ENCODE assay signal across 11 cellular contexts in the genomic region with DNA sequence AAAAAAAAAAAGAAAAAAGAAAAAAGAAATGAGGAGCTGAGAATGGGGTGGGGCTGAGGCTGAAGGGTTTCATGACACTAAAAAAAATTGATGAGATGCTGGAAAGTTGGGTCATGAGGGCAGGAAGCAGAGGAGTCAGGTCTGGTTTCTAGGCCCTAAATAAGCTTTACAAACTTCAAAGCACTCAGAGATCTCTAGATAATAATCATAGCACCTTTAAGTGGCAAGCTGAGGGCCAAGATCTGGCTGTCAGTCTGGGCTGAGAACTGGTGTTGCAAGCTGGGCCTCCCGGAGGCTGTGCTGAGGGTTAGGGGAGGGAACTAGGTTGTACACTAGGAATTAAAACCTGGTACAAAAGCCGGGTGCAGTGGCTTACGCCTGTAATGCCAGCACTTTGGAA. TPM values are rescaled to one million over a fixed set of nuclear protein-coding genes. Genes with fewer than 3 reads are reported as not detected.
DNase-seq lines count a peak whose midpoint lies in the region; ATAC-seq and TF ChIP-seq lines count a peak whose summit lies in the region.
"Had no signal": no experiment of that assay in that cellular context is flagged by ENCODE, and none has a peak within 500 bp of the region (broad histone marks: within the 10 kb centered on the region; RNA-seq: fewer than 3 reads in every experiment).

No MANE protein-coding gene starts in this region.

- H3K4me1 Mint-ChIP-seq in stimulated activated memory B cell treated with anti-CD40 and anti-IgM and Interleukin-4, amounts not matched to agents 10 μg/mL and 1 μg/mL and 100 μg/mL, for 72 hours: peaks cover 36% of the 10 kb centered on the region
- H3K4me1 Mint-ChIP-seq in neural progenitor cell: peaks cover 11% of the 10 kb centered on the region

- no peak overlapping the region for H3K4me3 ChIP-seq in neural progenitor cell
- H3K4me3 ChIP-seq: tibial artery had no signal

- no peaks in the 10 kb centered on the region for H3K4me1 ChIP-seq in neural progenitor cell

- H3K27ac Mint-ChIP-seq in stimulated activated memory B cell treated with anti-CD40 and anti-IgM and Interleukin-4, amounts not matched to agents 10 μg/mL and 1 μg/mL and 100 μg/mL, for 72 hours: peak overlapping the region; percentile 78
- no peak overlapping the region for H3K27ac Mint-ChIP-seq in neural progenitor cell

- H3K27me3 ChIP-seq in neural progenitor cell: no peaks in the 10 kb centered on the region
- H3K27me3 ChIP-seq: tibial artery had no signal

- no peak overlapping the region for H3K4me2 ChIP-seq in neural progenitor cell

- no peaks in the 10 kb centered on the region for H3K9me3 Mint-ChIP-seq in stimulated activated memory B cell treated with anti-CD40 and anti-IgM and Interleukin-4, amounts not matched to agents 10 μg/mL and 1 μg/mL and 100 μg/mL, for 72 hours
- H3K9me3 Mint-ChIP-seq in neural progenitor cell: peaks cover 2% of the 10 kb centered on the region

- H4K20me1 ChIP-seq in neural progenitor cell (ENCODE audit: low read depth): no peaks in the 10 kb centered on the region

- H3K79me2 ChIP-seq in neural progenitor cell (ENCODE audit: low read depth): peaks cover 11% of the 10 kb centered on the region

- H3K27me3 Mint-ChIP-seq in stimulated activated memory B cell treated with anti-CD40 and anti-IgM and Interleukin-4, amounts not matched to agents 10 μg/mL and 1 μg/mL and 100 μg/mL, for 72 hours: no peaks in the 10 kb centered on the region
- H3K27me3 Mint-ChIP-seq in neural progenitor cell (ENCODE audit: insufficient read depth, low read depth): peaks cover 6% of the 10 kb centered on the region

- no peak overlapping the region for H2AFZ ChIP-seq in neural progenitor cell (replicated peaks)

- DNase-seq in T-helper 9 cell: peak; percentile 70
- peak; percentile 64 for DNase-seq in activated T-cell treated with anti-CD3 and anti-CD28 coated beads, Interleukin-2, amount 50 U/mL, for 1 hour
- DNase-seq in left kidney (ENCODE audit: low read depth, low spot score): peak; percentile 63
- no peak for DNase-seq in NCI-H345 (lab: John Stamatoyannopoulos, UW)
- no peak for DNase-seq in hypothalamus (lab: John Stamatoyannopoulos, UW)
- DNase-seq in neural progenitor cell (ENCODE audit: low spot score): no peak
- no peak for DNase-seq in NCI-H1694 treated with DMSO at 0.1 percent for 48 hours (lab: John Stamatoyannopoulos, UW)
- DNase-seq: NCI-H510A, tibial artery had no signal

- peaks cover 16% of the 10 kb centered on the region for H3K36me3 Mint-ChIP-seq in stimulated activated memory B cell treated with anti-CD40 and anti-IgM and Interleukin-4, amounts not matched to agents 10 μg/mL and 1 μg/mL and 100 μg/mL, for 72 hours
- peaks cover 21% of the 10 kb centered on the region for H3K36me3 Mint-ChIP-seq in neural progenitor cell

- peak; percentile 71 for ATAC-seq in stimulated activated memory B cell treated with anti-CD40 and anti-IgM and Interleukin-4, amounts not matched to agents 10 μg/mL and 1 μg/mL and 100 μg/mL, for 72 hours
- ATAC-seq: sciatic nerve had no signal

- H3F3A ChIP-seq in neural progenitor cell (ENCODE audit: low read depth): no peaks in the 10 kb centered on the region

- peak overlapping the region; percentile 37 for H3K4me3 Mint-ChIP-seq in stimulated activated memory B cell treated with anti-CD40 and anti-IgM and Interleukin-4, amounts not matched to agents 10 μg/mL and 1 μg/mL and 100 μg/mL, for 72 hours
- no peak overlapping the region for H3K4me3 Mint-ChIP-seq in neural progenitor cell

- no peak for TF ChIP-seq CTCF in neural progenitor cell (IDR thresholded peaks at IDR 0.05)

- no peak overlapping the region for H3K9ac ChIP-seq in neural progenitor cell

- H3K36me3 ChIP-seq in neural progenitor cell: no peaks in the 10 kb centered on the region

- no peaks in the 10 kb centered on the region for H3K9me3 ChIP-seq in neural progenitor cell (ENCODE audit: low read depth)
- H3K9me3 ChIP-seq: tibial artery had no signal

- H3K27ac ChIP-seq in neural progenitor cell: no peak overlapping the region
- H3K27ac ChIP-seq: tibial artery had no signal

RNA-seq across cellular contexts. Expression of a gene that starts 6.4 kb away (rescaled TPM):
- 3.6 and 12.6 TPM in 2 replicates for total RNA-seq in neural progenitor cell (ENCODE audit: low replicate concordance)

RNA-seq across cellular contexts. Expression of a gene that starts 17.1 kb away (rescaled TPM):
- total RNA-seq in neural progenitor cell (ENCODE audit: low replicate concordance): 7.0 and 14.5 TPM in 2 replicates

RNA-seq across cellular contexts. Expression of a gene that starts 19.7 kb away (rescaled TPM):
- 3.6 and 6.2 TPM in 2 replicates for total RNA-seq in neural progenitor cell (ENCODE audit: low replicate concordance)

RNA-seq across cellular contexts. Expression of a gene that starts 25.4 kb away (rescaled TPM):
- total RNA-seq in neural progenitor cell (ENCODE audit: low replicate concordance): 15.5 and 49.9 TPM in 2 replicates

RNA-seq across cellular contexts. Expression of a gene that starts 33.7 kb away (rescaled TPM):
- 17.8 and 19.5 TPM in 2 replicates for total RNA-seq in neural progenitor cell (ENCODE audit: low replicate concordance)

Comparison
In these comparisons a context has a peak if more than half of its experiments do, and no peak if none do; other contexts are left out.
1. DNase-seq: peak in T-helper 9 cell (single experiment), activated T-cell treated with anti-CD3 and anti-CD28 coated beads, Interleukin-2, amount 50 U/mL, for 1 hour (single experiment) and left kidney (single experiment); none in NCI-H345 (single experiment), hypothalamus (0 of 51), neural progenitor cell (single experiment) and NCI-H1694 treated with DMSO at 0.1 percent for 48 hours (single experiment).